6 cellular contexts compared by ENCODE assay signal in genomic region chr10:133379801-133380666, GRCh38. TPM values are rescaled to one million over a fixed set of nuclear protein-coding genes. Genes with fewer than 3 reads are reported as not detected.
DNase-seq lines count a peak whose midpoint lies in the region; ATAC-seq, FAIRE-seq and TF ChIP-seq lines count a peak whose summit lies in the region.

No MANE protein-coding gene starts in this region.

- TF ChIP-seq CTCF in chondrocyte (IDR thresholded peaks at IDR 0.05) = no peak
- no peak for TF ChIP-seq CTCF in pancreas (IDR thresholded peaks at IDR 0.05)

- no peak overlapping the region for H3K27ac Mint-ChIP-seq in chondrocyte (ENCODE audit: unreplicated experiment)

- no peaks in the 10 kb centered on the region for H3K27me3 ChIP-seq in pancreas

- 92 to 93% methylated on average over 36 of the region's 36 CpGs for WGBS in pancreas, 2 donors

- no peaks in the 10 kb centered on the region for H3K9me3 ChIP-seq in pancreas

- no peaks in the 10 kb centered on the region for H3K27me3 Mint-ChIP-seq in chondrocyte (ENCODE audit: low read depth)

- H3K4me3 ChIP-seq in pancreas = peak overlapping the region; percentile 71 to 88 (median 86)

- peak overlapping the region in 1 of 4 donors; percentile 46 for H3K27ac ChIP-seq in pancreas

- H3K4me3 Mint-ChIP-seq in chondrocyte (ENCODE audit: unreplicated experiment) = peak overlapping the region; percentile 55

- DNase-seq in chondrocyte (ENCODE audit: low spot score) (no peak), pancreas (peak in 1 of 6 donors; percentile 63), glomerular visceral epithelial cell (ENCODE audit: extremely low spot score) (no peak), NCI-H524 (lab: John Stamatoyannopoulos, UW) (no peak), COLO829 (ENCODE audit: low spot score) (no peak)

- intact Hi-C loops in pancreas (cut with DNase I) = no loop called here

- no peak for FAIRE-seq in pancreas (lab: Jason Lieb, UNC)

- ATAC-seq in GM21723 (IDR thresholded peaks at IDR 0.05; ENCODE audit: unreplicated experiment) (peak; percentile 14), pancreas (peak in 2 of 4 donors; percentile 2)

- no peaks in the 10 kb centered on the region for H3K9me3 Mint-ChIP-seq in chondrocyte (ENCODE audit: low read depth)

- H3K4me1 Mint-ChIP-seq in chondrocyte (ENCODE audit: low read depth) = peaks cover 3% of the 10 kb centered on the region

- no peaks in the 10 kb centered on the region for H3K36me3 ChIP-seq in pancreas

- peaks cover 5% of the 10 kb centered on the region for H3K36me3 Mint-ChIP-seq in chondrocyte (ENCODE audit: low read depth)

- peaks cover 0 to 2% (median 0%) of the 10 kb centered on the region in 3 donors for H3K4me1 ChIP-seq in pancreas

RNA-seq across cellular contexts. Expression of gene PAOX, which starts 1.0 kb away (rescaled TPM):
- total RNA-seq in chondrocyte (5.9 to 7.6 TPM (median 6.3 TPM) in 3 replicates), pancreas (1 to 10 TPM; 2.8 to 4.9 (median 3.4) TPM)
- polyA plus RNA-seq in pancreas = 1 to 10 TPM; 6.4 to 9.9 TPM

RNA-seq across cellular contexts. Expression of gene ECHS1, which starts 6.9 kb away (rescaled TPM):
- 57.6 to 67.8 TPM (median 58.9 TPM) in 3 replicates for total RNA-seq in chondrocyte
- 10 to 100 TPM; 32.4 to 47.2 (median 36.1) TPM for total RNA-seq in pancreas
- polyA plus RNA-seq in pancreas = 10 to 100 TPM; 43.0 to 69.2 TPM

RNA-seq across cellular contexts. Expression of gene MTG1, which starts 13.9 kb away (rescaled TPM):
- 33.2 to 53.0 TPM (median 36.7 TPM) in 3 replicates for total RNA-seq in chondrocyte
- total RNA-seq in pancreas = 10 to 100 TPM; 17.2 to 28.9 (median 21.3) TPM
- polyA plus RNA-seq in pancreas = 10 to 100 TPM; 62.2 to 62.9 TPM

RNA-seq across cellular contexts. Expression of gene FUOM, which starts 22.2 kb away (rescaled TPM):
- 29.9 to 34.4 TPM (median 32.2 TPM) in 3 replicates for total RNA-seq in chondrocyte
- total RNA-seq in pancreas = 10 to 100 TPM in 2 of 6 donors, 1 to 10 TPM in 4; 6.3 to 19.2 (median 6.7) TPM
- 10 to 100 TPM; 18.0 to 18.6 TPM for polyA plus RNA-seq in pancreas

RNA-seq across cellular contexts. Expression of gene PRAP1, which starts 32.9 kb away (rescaled TPM):
- total RNA-seq in chondrocyte = not detected in 3 replicates
- total RNA-seq in pancreas = not detected
- not detected for polyA plus RNA-seq in pancreas
